Comparison of ENCODE assay signal across 8 cellular contexts in the genomic region with DNA sequence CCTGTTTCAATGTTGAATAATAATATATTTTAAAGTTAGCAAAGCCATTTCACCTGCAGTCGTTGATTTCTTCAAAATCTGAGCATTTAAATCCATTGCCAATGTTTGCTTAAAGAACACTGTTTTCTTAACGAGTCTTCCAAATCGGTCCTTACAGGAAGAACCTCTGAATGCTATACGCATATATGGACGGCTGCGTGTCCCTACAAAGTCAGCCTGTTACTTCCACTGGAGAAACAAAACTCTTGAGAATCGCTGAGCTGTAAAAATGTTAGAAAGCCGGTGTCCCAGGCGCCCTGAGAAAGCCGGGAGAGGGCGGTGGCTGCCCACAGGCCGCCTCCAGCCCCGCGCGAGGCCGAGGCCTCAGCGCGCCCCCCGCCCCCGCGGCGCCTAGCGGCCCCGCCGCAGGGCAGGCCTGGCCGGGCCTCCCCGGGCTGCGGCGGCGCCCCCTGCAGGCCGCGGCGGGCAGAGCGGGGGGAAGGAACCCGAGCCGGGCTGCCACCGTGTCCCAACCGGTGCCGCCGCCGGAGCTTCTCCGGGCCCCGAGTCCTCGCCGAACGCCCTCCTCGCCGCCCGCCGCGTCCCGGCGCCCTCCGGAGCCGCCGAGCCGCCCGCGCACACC. TPM values are rescaled to one million over a fixed set of nuclear protein-coding genes. Genes with fewer than 3 reads are reported as not detected.
DNase-seq lines count a peak whose midpoint lies in the region; ATAC-seq lines count a peak whose summit lies in the region.

A gene with protein sequence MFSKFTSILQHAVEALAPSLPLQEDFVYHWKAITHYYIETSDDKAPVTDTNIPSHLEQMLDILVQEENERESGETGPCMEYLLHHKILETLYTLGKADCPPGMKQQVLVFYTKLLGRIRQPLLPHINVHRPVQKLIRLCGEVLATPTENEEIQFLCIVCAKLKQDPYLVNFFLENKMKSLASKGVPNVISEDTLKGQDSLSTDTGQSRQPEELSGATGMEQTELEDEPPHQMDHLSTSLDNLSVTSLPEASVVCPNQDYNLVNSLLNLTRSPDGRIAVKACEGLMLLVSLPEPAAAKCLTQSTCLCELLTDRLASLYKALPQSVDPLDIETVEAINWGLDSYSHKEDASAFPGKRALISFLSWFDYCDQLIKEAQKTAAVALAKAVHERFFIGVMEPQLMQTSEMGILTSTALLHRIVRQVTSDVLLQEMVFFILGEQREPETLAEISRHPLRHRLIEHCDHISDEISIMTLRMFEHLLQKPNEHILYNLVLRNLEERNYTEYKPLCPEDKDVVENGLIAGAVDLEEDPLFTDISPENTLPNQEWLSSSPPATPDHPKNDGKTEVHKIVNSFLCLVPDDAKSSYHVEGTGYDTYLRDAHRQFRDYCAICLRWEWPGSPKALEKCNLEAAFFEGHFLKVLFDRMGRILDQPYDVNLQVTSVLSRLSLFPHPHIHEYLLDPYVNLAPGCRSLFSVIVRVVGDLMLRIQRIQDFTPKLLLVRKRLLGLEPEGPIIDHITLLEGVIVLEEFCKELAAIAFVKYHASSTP (plus strand): TSS at position 488 of the 622 bp plus-strand sequence. CDS start 299 bp downstream, outside the sequence.

- ATAC-seq in GM19351 (IDR thresholded peaks at IDR 0.05; ENCODE audit: unreplicated experiment): peak; percentile 65
- ATAC-seq in HG03520 (IDR thresholded peaks at IDR 0.05; ENCODE audit: unreplicated experiment): peak; percentile 70

- H3K27ac ChIP-seq in esophagus (ENCODE audit: low read depth in 2 of 2, low read length in 1 of 2) (peak within 1 kb of the TSS; percentile 95 to 99), muscle layer of duodenum (ENCODE audit: low read length) (peak within 1 kb of the TSS; percentile 94)

- WGBS in esophagus, 2 donors: 1% methylated on average over 32 to 59 of the region's 59 CpGs

- H3K4me1 ChIP-seq in esophagus (ENCODE audit: control insufficient read depth in 2 of 2, insufficient read depth in 2 of 2, low read length in 1 of 2) (no peaks in the 10 kb centered on the region), muscle layer of duodenum (ENCODE audit: control insufficient read depth in 1 of 2, insufficient read depth in 2 of 2, low read length in 2 of 2) (peaks cover 10 to 23% of the 10 kb centered on the region in 2 donors)

- H3K36me3 ChIP-seq in esophagus (ENCODE audit: control insufficient read depth in 2 of 2, insufficient read depth in 2 of 2, low read length in 1 of 2) (no peaks in the 10 kb centered on the region), muscle layer of duodenum (ENCODE audit: control insufficient read depth in 1 of 2, insufficient read depth in 2 of 2, low read length in 2 of 2) (peaks cover 0 to 9% of the 10 kb centered on the region in 2 donors)

- H3K4me3 ChIP-seq in esophagus (ENCODE audit: low read depth in 1 of 2, low read length in 2 of 2): peak within 1 kb of the TSS; percentile 80 to 98
- peak within 1 kb of the TSS; percentile 70 to 71 for H3K4me3 ChIP-seq in muscle layer of duodenum (ENCODE audit: low read depth in 1 of 2, low read length in 2 of 2)

- no peaks in the 10 kb centered on the region for H3K27me3 ChIP-seq in esophagus (ENCODE audit: control insufficient read depth in 1 of 2, insufficient read depth in 2 of 2, low read length in 2 of 2)
- no peaks in the 10 kb centered on the region for H3K27me3 ChIP-seq in muscle layer of duodenum (ENCODE audit: low read depth, low read length)

- H3K9me3 ChIP-seq in esophagus (ENCODE audit: control insufficient read depth in 2 of 2, insufficient read depth in 1 of 2, low read depth in 1 of 2, low read length in 1 of 2) (no peaks in the 10 kb centered on the region), muscle layer of duodenum (ENCODE audit: control insufficient read depth in 1 of 2, low read length in 2 of 2) (no peaks in the 10 kb centered on the region)

- peak; percentile 80 for DNase-seq in COLO668 (lab: John Stamatoyannopoulos, UW; ENCODE audit: unreplicated experiment)
- peak; percentile 93 for DNase-seq in OCI-M1 (lab: John Stamatoyannopoulos, UW)
- DNase-seq in activated T-cell treated with anti-CD3 and anti-CD28 coated beads, Interleukin-2, amount 50 U/mL, for 1 hour: peak; percentile 92
- peak; percentile 61 to 75 for DNase-seq in stimulated activated CD8-positive, alpha-beta memory T cell treated with anti-CD3 and anti-CD28 coated beads, Interleukin-7, amount 100 ng/mL, for 48 hours (ENCODE audit: extremely low read depth in 1 of 2, low read depth in 1 of 2)

RNA-seq across cellular contexts. Expression of the gene that starts here (rescaled TPM):
- 1 to 10 TPM; 3.1 to 3.2 TPM for polyA plus RNA-seq in esophagus

Comparison
In these comparisons a context has a peak if more than half of its experiments do, and no peak if none do; other contexts are left out.
1. Peak in every context shown above with its lines: DNase-seq, ATAC-seq, H3K4me3 ChIP-seq and H3K27ac ChIP-seq.